Comparison of ENCODE assay signal across 8 cellular contexts in the genomic region with DNA sequence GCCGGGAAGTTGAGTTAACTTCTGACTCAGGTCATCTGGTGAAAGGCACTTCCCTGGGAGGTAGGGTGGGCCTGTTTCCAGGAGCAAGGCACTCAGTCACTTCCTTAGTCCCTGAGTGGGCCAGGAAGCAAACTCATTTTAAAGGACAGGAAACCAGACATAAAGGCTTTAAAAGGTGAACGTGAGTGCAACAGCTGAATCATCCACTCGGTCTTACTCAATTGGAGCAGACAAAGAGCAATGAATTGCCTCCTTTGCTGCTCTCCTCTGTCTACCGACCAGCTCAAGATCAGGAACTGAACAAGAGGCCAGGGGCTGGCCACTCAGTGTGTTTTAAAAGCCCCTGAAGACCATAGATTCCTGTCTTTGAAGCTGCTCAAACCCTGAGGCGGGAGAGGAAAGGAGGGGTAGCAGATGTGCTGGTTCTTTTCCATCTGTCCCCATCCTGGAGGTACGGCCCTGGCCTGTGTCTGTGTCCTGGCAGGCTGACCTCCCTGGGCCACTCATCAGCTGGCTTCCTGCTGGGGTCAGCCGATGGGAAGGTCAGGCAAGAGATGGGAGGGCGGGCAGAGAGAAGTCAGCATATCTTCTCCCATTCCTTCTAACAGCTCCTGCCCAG.
DNase-seq lines count a peak whose midpoint lies in the region; ATAC-seq, FAIRE-seq and TF ChIP-seq lines count a peak whose summit lies in the region.

No MANE protein-coding gene starts in this region.

- H3K4me1 ChIP-seq in PC-3 (ENCODE audit: insufficient read depth, low read length) = peaks cover 51% of the 10 kb centered on the region

- TF ChIP-seq CTCF in PC-3 (conservative IDR thresholded peaks at IDR 0.05; ENCODE audit: low read depth, low read length) = no peak
- TF ChIP-seq CTCF in epithelial cell of esophagus (IDR thresholded peaks at IDR 0.05; ENCODE audit: insufficient read depth, low read depth, low read length, missing control alignments) = no peak
- TF ChIP-seq CTCF in omental fat pad (IDR thresholded peaks at IDR 0.05) = no peak

- H3K9ac ChIP-seq in PC-3 (ENCODE audit: low read length) = peak overlapping the region; percentile 74

- intact Hi-C loops in PC-3 (cut with micrococcal nuclease) = loop anchor here (2.0 kb wide), 4 partner anchors 35 to 181 kb away; no protein-coding TSS in a partner anchor

- H3K4me3 ChIP-seq in PC-3 (ENCODE audit: low read length) (no peak overlapping the region), epithelial cell of esophagus (ENCODE audit: low read length) (no peak overlapping the region)

- ATAC-seq in PC-3 (peak; percentile 90), omental fat pad (ENCODE audit: low FRiP score) (peak; percentile 62), HG03045 (IDR thresholded peaks at IDR 0.05; ENCODE audit: unreplicated experiment) (no peak)

- no peaks in the 10 kb centered on the region for H3K9me3 ChIP-seq in PC-3 (ENCODE audit: low read length)

- BruUV-seq in PC-3 (replicated peaks; lab: Mats Ljungman, UMichigan) = TSS peak; percentile 98

- no peaks in the 10 kb centered on the region for H3K9me2 ChIP-seq in PC-3 (replicated peaks; ENCODE audit: low read length)

- peak overlapping the region; percentile 57 for H3K4me2 ChIP-seq in PC-3 (ENCODE audit: low read length)

- CTCF ChIA-PET in PC-3 (lab: Charles Lee) = interaction anchor here (0.6 to 0.7 kb wide), 2 partner anchors 14 to 180 kb away, joined by 3 to 5 read pairs; no protein-coding TSS in a partner anchor

- H3K79me2 ChIP-seq in PC-3 (ENCODE audit: low read length) = no peaks in the 10 kb centered on the region

- H3K27ac ChIP-seq in PC-3 (ENCODE audit: low read length) = peak overlapping the region; percentile 97

- H3K36me3 ChIP-seq in PC-3 (ENCODE audit: low read depth, low read length) = no peaks in the 10 kb centered on the region

- peak; percentile 4 for FAIRE-seq in GM19239 (lab: Jason Lieb, UNC)

- no peaks in the 10 kb centered on the region for H4K20me1 ChIP-seq in PC-3 (ENCODE audit: low read length)

- H2AFZ ChIP-seq in PC-3 (ENCODE audit: low read length) = peak overlapping the region; percentile 68

- no peaks in the 10 kb centered on the region for H3F3A ChIP-seq in PC-3 (ENCODE audit: low read length, unreplicated experiment)

- no peaks in the 10 kb centered on the region for H3K27me3 ChIP-seq in PC-3 (ENCODE audit: low read length)

- no peak for DNase-seq in GM19239 (ENCODE audit: insufficient read length, low spot score)
- peak; percentile 98 for DNase-seq in PC-3
- DNase-seq in epithelial cell of esophagus (ENCODE audit: low read depth) = peak; percentile 96
- DNase-seq in omental fat pad (ENCODE audit: low spot score) = no peak
- DNase-seq in activated naive CD4-positive, alpha-beta T cell treated with anti-CD3 and anti-CD28 coated beads, Interleukin-2, amount 50 U/mL, for 16 hours = no peak
- DNase-seq in T-helper 9 cell = no peak
- DNase-seq in activated effector memory CD4-positive, alpha-beta T cell treated with anti-CD3 and anti-CD28 coated beads, Interleukin-2, amount 50 U/mL, for 16 hours = no peak

- POLR2A ChIA-PET in PC-3 (lab: Charles Lee; ENCODE audit: unreplicated experiment) = interaction anchor here (0.6 to 1.7 kb wide), 2 partner anchors 14 to 183 kb away, joined by 6 to 16 read pairs; no protein-coding TSS in a partner anchor

Comparison
In these comparisons a context has a peak if more than half of its experiments do, and no peak if none do; other contexts are left out.
1. DNase-seq: peak in PC-3 (single experiment) and epithelial cell of esophagus (single experiment); none in GM19239 (single experiment), omental fat pad (single experiment), activated naive CD4-positive, alpha-beta T cell treated with anti-CD3 and anti-CD28 coated beads, Interleukin-2, amount 50 U/mL, for 16 hours (single experiment), T-helper 9 cell (single experiment) and activated effector memory CD4-positive, alpha-beta T cell treated with anti-CD3 and anti-CD28 coated beads, Interleukin-2, amount 50 U/mL, for 16 hours (single experiment).